Comparison of ENCODE assay signal across 9 cellular contexts in the genomic region with DNA sequence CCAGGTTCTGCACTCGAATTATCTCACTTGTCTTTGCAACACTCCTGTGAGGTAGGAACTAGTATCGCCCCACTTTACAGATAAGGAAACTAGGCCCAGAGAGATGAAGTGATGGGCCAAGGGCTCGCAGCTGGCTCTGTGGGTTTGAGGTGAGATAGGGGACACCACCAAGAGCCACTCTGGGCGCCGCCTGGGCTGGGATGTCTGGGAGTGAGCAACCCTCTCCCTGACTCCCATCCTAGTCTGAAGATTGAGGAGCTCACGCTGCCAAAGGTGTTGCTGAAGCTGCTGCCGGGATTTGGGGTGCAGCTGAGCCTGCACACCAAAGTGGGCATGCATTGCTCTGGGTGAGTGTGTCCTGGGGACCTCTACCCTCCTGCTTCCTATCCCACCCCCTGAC. TPM values are rescaled to one million over a fixed set of nuclear protein-coding genes. Genes with fewer than 3 reads are reported as not detected.
"Had no signal": no experiment of that assay in that cellular context is flagged by ENCODE, and none has a peak within 500 bp of the region (broad histone marks: within the 10 kb centered on the region; RNA-seq: fewer than 3 reads in every experiment).

No MANE protein-coding gene starts in this region.

- H3K4me3 ChIP-seq: GM23338 had no signal

- ATAC-seq: GM23338 had no signal

- H2AFZ ChIP-seq: GM23338 had no signal

- H3K4me2 ChIP-seq: GM23338 had no signal

- FAIRE-seq: H1, H54, HTR-8/SVneo had no signal

- DNase-seq: HCEC 1CT, KBM-7 had no signal

RNA-seq across cellular contexts. Expression of gene BPIFB3, which starts 5.4 kb away (rescaled TPM):
- total RNA-seq: GM23338, H1, H9, HT-29 had no signal
- polyA plus RNA-seq: GM23338, H1, IgD-negative memory B cell had no signal

RNA-seq across cellular contexts. Expression of gene BPIFB4, which starts 20.3 kb away (rescaled TPM):
- total RNA-seq: GM23338, H1, H9, HT-29 had no signal
- polyA plus RNA-seq: GM23338, H1, IgD-negative memory B cell had no signal

RNA-seq across cellular contexts. Expression of gene BPIFB6, which starts 27.7 kb away (rescaled TPM):
- total RNA-seq: GM23338, H1, H9, HT-29 had no signal
- polyA plus RNA-seq: GM23338, H1, IgD-negative memory B cell had no signal

RNA-seq across cellular contexts. Expression of gene BPIFB2, which starts 51.6 kb away (rescaled TPM):
- total RNA-seq: GM23338, H1, H9, HT-29 had no signal
- polyA plus RNA-seq: GM23338, H1, IgD-negative memory B cell had no signal

RNA-seq across cellular contexts. Expression of gene SUN5, which starts 54.9 kb away (rescaled TPM):
- total RNA-seq: GM23338, H1, H9, HT-29 had no signal
- polyA plus RNA-seq: GM23338, H1, IgD-negative memory B cell had no signal
